ENCODE assay signal across 8 cellular contexts in genomic region chr4:47485047-47485692, GRCh38. TPM values are rescaled to one million over a fixed set of nuclear protein-coding genes. Genes with fewer than 3 reads are reported as not detected.
DNase-seq lines count a peak whose midpoint lies in the region; ATAC-seq, FAIRE-seq and TF ChIP-seq lines count a peak whose summit lies in the region.

TSS of gene ATP10D (plus strand) at chr4:47485275. CDS start at chr4:47512541, 27,266 bp downstream.

- H3K9me3 Mint-ChIP-seq in neural progenitor cell: peaks cover 5% of the 10 kb centered on the region

- H4K20me1 ChIP-seq in neural progenitor cell (ENCODE audit: low read depth): no peaks in the 10 kb centered on the region

- H3K79me2 ChIP-seq in neural progenitor cell (ENCODE audit: low read depth): no peaks in the 10 kb centered on the region

- peak; percentile 91 for ATAC-seq in foreskin keratinocyte

- peak; percentile 92 for TF ChIP-seq POLR2A in H54 (IDR thresholded peaks at IDR 0.05; ENCODE audit: low read depth, low read length)

- H3K4me3 ChIP-seq in neural progenitor cell (peak within 1 kb of the TSS; percentile 69), stomach smooth muscle (ENCODE audit: low read length in 2 of 2) (peak within 1 kb of the TSS; percentile 83 to 97)

- no peaks in the 10 kb centered on the region for H3K27me3 Mint-ChIP-seq in neural progenitor cell (ENCODE audit: insufficient read depth, low read depth)

- H3K9ac ChIP-seq in neural progenitor cell (no peak within 1 kb of the TSS), stomach smooth muscle (ENCODE audit: low read length in 2 of 2) (peak within 1 kb of the TSS; percentile 66 to 84)

- H3K27me3 ChIP-seq in foreskin keratinocyte: no peaks in the 10 kb centered on the region
- peaks cover 11% of the 10 kb centered on the region for H3K27me3 ChIP-seq in neural progenitor cell
- H3K27me3 ChIP-seq in stomach smooth muscle (ENCODE audit: control insufficient read depth in 1 of 2, insufficient read depth in 2 of 2, low read length in 2 of 2): no peaks in the 10 kb centered on the region

- H3K36me3 ChIP-seq in neural progenitor cell (no peaks in the 10 kb centered on the region), stomach smooth muscle (ENCODE audit: control insufficient read depth in 2 of 2, insufficient read depth in 2 of 2, low read length in 2 of 2) (no peaks in the 10 kb centered on the region)

- H3F3A ChIP-seq in neural progenitor cell (ENCODE audit: low read depth): no peaks in the 10 kb centered on the region

- peaks cover 8% of the 10 kb centered on the region for H3K4me1 Mint-ChIP-seq in neural progenitor cell

- DNase-seq in G401 (ENCODE audit: low spot score) (peak; percentile 92), H54 (ENCODE audit: insufficient read length, low spot score) (peak; percentile 61), LoVo (ENCODE audit: low spot score) (peak; percentile 89), SHP77 treated with DMSO at 0.1 percent for 48 hours (lab: John Stamatoyannopoulos, UW) (peak; percentile 65), foreskin keratinocyte (peak; percentile 80 to 88), neural progenitor cell (ENCODE audit: low spot score) (peak; percentile 95)
- DNase-seq in activated naive CD4-positive, alpha-beta T cell treated with Interleukin-2 at 50 U/mL for 16 hours: peak; percentile 77

- peak; percentile 97 for FAIRE-seq in H54 (lab: Jason Lieb, UNC)

- H3K4me1 ChIP-seq in foreskin keratinocyte: peaks cover 48% of the 10 kb centered on the region
- H3K4me1 ChIP-seq in neural progenitor cell: peaks cover 6% of the 10 kb centered on the region
- H3K4me1 ChIP-seq in stomach smooth muscle (ENCODE audit: control insufficient read depth, insufficient read depth, low read length): peaks cover 6% of the 10 kb centered on the region

- TF ChIP-seq CTCF in foreskin keratinocyte (conservative IDR thresholded peaks at IDR 0.05) (peak; percentile 37), neural progenitor cell (IDR thresholded peaks at IDR 0.05) (no peak)

- H3K36me3 Mint-ChIP-seq in neural progenitor cell: no peaks in the 10 kb centered on the region

- no peaks in the 10 kb centered on the region for H3K9me3 ChIP-seq in neural progenitor cell (ENCODE audit: low read depth)
- H3K9me3 ChIP-seq in stomach smooth muscle (ENCODE audit: control insufficient read depth in 2 of 2, low read length in 2 of 2): no peaks in the 10 kb centered on the region

- H3K4me2 ChIP-seq in neural progenitor cell: peak within 1 kb of the TSS; percentile 73

- H3K27ac Mint-ChIP-seq in neural progenitor cell: peak within 1 kb of the TSS; percentile 72

- peak within 1 kb of the TSS; percentile 91 for H3K4me3 Mint-ChIP-seq in neural progenitor cell

- in situ Hi-C loops in G401 (cut with HindIII; ENCODE audit: low sequenced_read_pairs): no loop called here

- peak within 1 kb of the TSS; percentile 85 for H3K27ac ChIP-seq in foreskin keratinocyte
- no peak within 1 kb of the TSS for H3K27ac ChIP-seq in neural progenitor cell
- peak within 1 kb of the TSS; percentile 82 for H3K27ac ChIP-seq in stomach smooth muscle (ENCODE audit: low read length)

- H2AFZ ChIP-seq in neural progenitor cell (replicated peaks): peak within 1 kb of the TSS; percentile 80

RNA-seq across cellular contexts. Expression of gene ATP10D, which starts in this region (rescaled TPM):
- total RNA-seq in G401 (2014; rRNA removed; shearing (Covaris generic)): 0.43 and 0.54 TPM in 2 replicates
- total RNA-seq in foreskin keratinocyte: 32.4 and 33.0 TPM in 2 replicates
- 8.4 and 10.2 TPM in 2 replicates for polyA plus RNA-seq in foreskin keratinocyte
- 5.2 and 8.1 TPM in 2 replicates for total RNA-seq in neural progenitor cell (ENCODE audit: low replicate concordance)

Comparison
In these comparisons a context has a peak if more than half of its experiments do, and no peak if none do; other contexts are left out.
1. Peak in DNase-seq in G401; RNA of the gene not detected or under 1 TPM.